In the genomic region with DNA sequence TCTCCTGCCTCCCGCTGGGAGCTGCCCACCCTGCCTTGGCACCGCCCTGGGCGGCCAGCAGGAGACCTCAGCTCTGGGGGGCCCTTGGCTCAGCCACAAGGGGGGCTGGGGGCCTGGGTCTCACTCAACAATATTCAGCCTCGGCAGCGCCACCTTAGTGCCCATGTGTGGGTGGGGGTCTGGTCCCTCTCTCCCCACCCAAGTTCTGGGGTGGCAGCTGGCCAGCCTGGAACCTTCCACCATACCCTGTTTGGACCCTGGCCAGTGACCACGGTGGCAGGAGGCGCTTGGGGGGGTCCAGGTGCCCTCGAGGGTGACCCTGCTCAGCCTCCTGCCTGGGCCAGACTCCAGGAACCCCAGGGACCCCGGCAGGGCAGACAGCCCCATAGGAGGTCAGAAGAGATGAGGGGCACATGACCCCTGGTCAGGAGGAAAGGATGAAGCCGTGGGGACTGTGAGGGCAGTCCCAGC, we compare ENCODE assay signal across 24 cellular contexts. TPM values are rescaled to one million over a fixed set of nuclear protein-coding genes. Genes with fewer than 3 reads are reported as not detected.
DNase-seq lines count a peak whose midpoint lies in the region; ATAC-seq, FAIRE-seq and TF ChIP-seq lines count a peak whose summit lies in the region.
"Had no signal": no experiment of that assay in that cellular context is flagged by ENCODE, and none has a peak within 500 bp of the region (broad histone marks: within the 10 kb centered on the region; RNA-seq: fewer than 3 reads in every experiment).

No MANE protein-coding gene starts in this region.

- H3K9ac ChIP-seq in kidney (ENCODE audit: low read length in 2 of 2) = no peak overlapping the region
- H3K9ac ChIP-seq: BLaER1 treated with 17β-estradiol and CSF1 and Interleukin-3, amounts not matched to agents 10 nM and 100 nM; KMS-11 had no signal

- no peak for ATAC-seq in mucosa of descending colon
- ATAC-seq: A549, GM23338 had no signal

- no peak overlapping the region for H3K27ac ChIP-seq in kidney (ENCODE audit: low read depth in 2 of 2, low read length in 2 of 2)
- H3K27ac ChIP-seq: A549; BLaER1 treated with 17β-estradiol and CSF1 and Interleukin-3, amounts not matched to agents 10 nM and 100 nM; KMS-11; SK-N-MC had no signal

- intact Hi-C loops in kidney (cut with DNase I) = no loop called here
- intact Hi-C loops in mucosa of descending colon (cut with DNase I, micrococcal nuclease) = no loop called here

- no peak for TF ChIP-seq EP300 in Ishikawa (IDR thresholded peaks at IDR 0.05; ENCODE audit: borderline replicate concordance)

- H3K36me3 ChIP-seq in kidney (ENCODE audit: control insufficient read depth in 1 of 2, insufficient read depth in 2 of 2, low read length in 2 of 2) (no peaks in the 10 kb centered on the region), mucosa of descending colon (ENCODE audit: low read depth) (no peaks in the 10 kb centered on the region)
- H3K36me3 ChIP-seq: HAP-1 had no signal

- H3K4me3 ChIP-seq in kidney (ENCODE audit: low read length in 2 of 2) (no peak overlapping the region), mucosa of descending colon (no peak overlapping the region)
- H3K4me3 ChIP-seq: A549; BLaER1 treated with 17β-estradiol and CSF1 and Interleukin-3, amounts not matched to agents 10 nM and 100 nM; GM23338; HAP-1; SK-N-MC had no signal

- FAIRE-seq in D721Med (lab: Jason Lieb, UNC) = no peak
- no peak for FAIRE-seq in kidney (lab: Jason Lieb, UNC)
- FAIRE-seq: A549, G401.6 had no signal

- TF ChIP-seq CTCF in D721Med (IDR thresholded peaks at IDR 0.05; ENCODE audit: insufficient read depth, missing control alignments) (no peak), kidney (IDR thresholded peaks at IDR 0.05; ENCODE audit: borderline replicate concordance, extremely low read depth, insufficient read depth) (no peak), mucosa of descending colon (IDR thresholded peaks at IDR 0.05) (no peak)

- H3K9me3 ChIP-seq in kidney (ENCODE audit: control insufficient read depth in 1 of 2, low read length in 2 of 2) (no peaks in the 10 kb centered on the region), mucosa of descending colon (no peaks in the 10 kb centered on the region)
- H3K9me3 ChIP-seq: A549; BLaER1 treated with 17β-estradiol and CSF1 and Interleukin-3, amounts not matched to agents 10 nM and 100 nM; HAP-1 had no signal

- TF ChIP-seq RAD21 in Ishikawa (IDR thresholded peaks at IDR 0.05; ENCODE audit: low read depth) = no peak

- H3K4me1 ChIP-seq in kidney (ENCODE audit: control insufficient read depth in 1 of 2, insufficient read depth in 1 of 2, low read depth in 1 of 2, low read length in 2 of 2) (no peaks in the 10 kb centered on the region), mucosa of descending colon (ENCODE audit: low read depth) (no peaks in the 10 kb centered on the region)
- H3K4me1 ChIP-seq: A549, HAP-1 had no signal

- DNase-seq in D721Med (ENCODE audit: insufficient read length, low spot score) (peak; percentile 5), kidney (peak; percentile 76), retina (peak; percentile 54), mucosa of descending colon (no peak), DMS 273 treated with DMSO at 0.1 percent for 48 hours (lab: John Stamatoyannopoulos, UW) (no peak), HPDE6-E6E7 (ENCODE audit: extremely low spot score) (no peak)
- DNase-seq: AML-193; IMR-90; MM.1S; NCI-H2029; NCI-H446 treated with DMSO at 0.1 percent for 48 hours; NCI-H526; NCI-H82; NK-92 treated with Interleukin-12 subunit alpha and Interleukin-12 subunit beta, amount 100 ng/mL, for 24 hours; RPMI8226; SIG-M5 had no signal

TF ChIP-seq in Ishikawa, 13 proteins besides CTCF, POLR2A, EP300 and RAD21:
- TF ChIP-seq, protein P1, sequence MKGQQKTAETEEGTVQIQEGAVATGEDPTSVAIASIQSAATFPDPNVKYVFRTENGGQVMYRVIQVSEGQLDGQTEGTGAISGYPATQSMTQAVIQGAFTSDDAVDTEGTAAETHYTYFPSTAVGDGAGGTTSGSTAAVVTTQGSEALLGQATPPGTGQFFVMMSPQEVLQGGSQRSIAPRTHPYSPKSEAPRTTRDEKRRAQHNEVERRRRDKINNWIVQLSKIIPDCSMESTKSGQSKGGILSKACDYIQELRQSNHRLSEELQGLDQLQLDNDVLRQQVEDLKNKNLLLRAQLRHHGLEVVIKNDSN (IDR thresholded peaks at IDR 0.05) = no peak
- TF ChIP-seq ZBTB7A (IDR thresholded peaks at IDR 0.05; ENCODE audit: low read depth) = peak; percentile 55; the same call in 1 of the 2 replicates

RNA-seq across cellular contexts. Expression of gene NKD2, which starts 22.2 kb away (rescaled TPM):
- total RNA-seq in kidney = 14.1 TPM
- polyA plus RNA-seq in kidney (ENCODE audit: insufficient read depth, low read depth, low replicate concordance) = 7.9 TPM
- total RNA-seq in mucosa of descending colon = 1 to 10 TPM in 2 of 3 donors, under 1 TPM in 1; 0.93 to 3.7 (median 2.1) TPM
- total RNA-seq: IMR-90 had no signal
- polyA plus RNA-seq: IMR-90 had no signal

Comparison
In these comparisons a context has a peak if more than half of its experiments do, and no peak if none do; other contexts are left out.
1. DNase-seq: peak in D721Med (single experiment), kidney (single experiment) and retina (single experiment); none in mucosa of descending colon (0 of 3), DMS 273 treated with DMSO at 0.1 percent for 48 hours (single experiment) and HPDE6-E6E7 (single experiment).